ENCODE assay signal across 1 cellular context in genomic region chr1:55338448-55338820, GRCh38.
TF ChIP-seq lines count a peak whose summit lies in the region.

No MANE protein-coding gene starts in this region.

TF ChIP-seq in IMR-90, 13 proteins besides CTCF, POLR2A, EP300 and RAD21:
- TF ChIP-seq, protein P1, sequence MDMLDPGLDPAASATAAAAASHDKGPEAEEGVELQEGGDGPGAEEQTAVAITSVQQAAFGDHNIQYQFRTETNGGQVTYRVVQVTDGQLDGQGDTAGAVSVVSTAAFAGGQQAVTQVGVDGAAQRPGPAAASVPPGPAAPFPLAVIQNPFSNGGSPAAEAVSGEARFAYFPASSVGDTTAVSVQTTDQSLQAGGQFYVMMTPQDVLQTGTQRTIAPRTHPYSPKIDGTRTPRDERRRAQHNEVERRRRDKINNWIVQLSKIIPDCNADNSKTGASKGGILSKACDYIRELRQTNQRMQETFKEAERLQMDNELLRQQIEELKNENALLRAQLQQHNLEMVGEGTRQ (IDR thresholded peaks at IDR 0.05; ENCODE audit: low read depth, low read length), result no peak
- no peak for TF ChIP-seq MAFK (IDR thresholded peaks at IDR 0.05; ENCODE audit: low read depth, low read length)
- TF ChIP-seq RFX5 (IDR thresholded peaks at IDR 0.05; ENCODE audit: low read depth, low read length), result no peak
- TF ChIP-seq, protein P2, sequence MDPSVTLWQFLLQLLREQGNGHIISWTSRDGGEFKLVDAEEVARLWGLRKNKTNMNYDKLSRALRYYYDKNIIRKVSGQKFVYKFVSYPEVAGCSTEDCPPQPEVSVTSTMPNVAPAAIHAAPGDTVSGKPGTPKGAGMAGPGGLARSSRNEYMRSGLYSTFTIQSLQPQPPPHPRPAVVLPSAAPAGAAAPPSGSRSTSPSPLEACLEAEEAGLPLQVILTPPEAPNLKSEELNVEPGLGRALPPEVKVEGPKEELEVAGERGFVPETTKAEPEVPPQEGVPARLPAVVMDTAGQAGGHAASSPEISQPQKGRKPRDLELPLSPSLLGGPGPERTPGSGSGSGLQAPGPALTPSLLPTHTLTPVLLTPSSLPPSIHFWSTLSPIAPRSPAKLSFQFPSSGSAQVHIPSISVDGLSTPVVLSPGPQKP (IDR thresholded peaks at IDR 0.05; ENCODE audit: borderline replicate concordance, low read depth, low read length), result no peak
- TF ChIP-seq CEBPB (IDR thresholded peaks at IDR 0.05; ENCODE audit: low read depth, low read length), result no peak
- no peak for TF ChIP-seq MXI1 (IDR thresholded peaks at IDR 0.05; ENCODE audit: borderline replicate concordance, low read depth, low read length)
- no peak for TF ChIP-seq SMC3 (IDR thresholded peaks at IDR 0.05; ENCODE audit: low read depth, low read length)
- no peak for TF ChIP-seq RCOR1 (IDR thresholded peaks at IDR 0.05; ENCODE audit: insufficient replicate concordance, low read length)
- TF ChIP-seq CHD1 (IDR thresholded peaks at IDR 0.05; ENCODE audit: low read depth, low read length), result no peak
